9 cellular contexts compared by ENCODE assay signal in the genomic region with DNA sequence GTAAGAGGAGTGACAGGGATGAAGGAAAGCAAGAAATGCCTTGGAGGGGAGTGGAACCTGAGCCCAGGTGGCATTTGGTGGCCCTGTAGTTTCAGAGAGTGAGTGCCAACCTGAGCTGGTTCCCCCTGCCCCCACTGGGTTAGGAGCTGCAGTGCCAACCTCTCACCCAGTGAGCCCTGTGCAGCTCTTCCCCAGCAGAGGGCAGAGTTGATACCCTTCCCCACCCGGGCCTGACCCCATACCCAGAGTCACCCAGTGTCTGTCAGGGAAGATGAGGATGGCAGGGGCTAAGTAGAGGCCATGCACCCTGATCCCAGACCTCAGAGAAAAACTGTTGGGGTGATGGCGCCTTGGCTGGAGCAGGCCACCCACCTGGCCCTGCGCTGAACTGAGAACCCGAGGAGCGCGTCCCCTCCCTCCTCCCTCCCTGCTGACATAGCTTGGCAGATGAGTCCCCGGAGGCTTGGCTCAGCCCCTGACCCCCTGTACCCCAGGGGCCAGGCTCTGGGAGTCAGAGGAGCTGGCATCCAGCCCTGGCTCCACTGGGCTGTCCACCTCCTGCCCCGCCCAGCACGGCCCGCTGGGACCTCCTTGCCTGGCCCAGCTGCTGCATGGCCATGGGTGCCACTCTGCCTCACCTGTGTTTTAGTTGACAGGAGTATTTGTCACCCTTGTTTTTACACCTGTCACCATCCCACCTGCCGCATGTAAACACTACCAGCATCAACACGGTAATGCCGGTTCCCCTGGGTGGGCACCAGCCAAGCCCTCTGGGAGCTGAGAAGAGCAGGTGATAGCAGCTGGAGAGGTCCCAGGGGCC.
DNase-seq lines count a peak whose midpoint lies in the region; ATAC-seq, FAIRE-seq and TF ChIP-seq lines count a peak whose summit lies in the region.
"Had no signal": no experiment of that assay in that cellular context is flagged by ENCODE, and none has a peak within 500 bp of the region (broad histone marks: within the 10 kb centered on the region; RNA-seq: fewer than 3 reads in every experiment).

No MANE protein-coding gene starts in this region.

- H3K27me3 Mint-ChIP-seq in osteocyte (ENCODE audit: unreplicated experiment) (peaks cover 39% of the 10 kb centered on the region), Calu3 (ENCODE audit: unreplicated experiment) (peaks cover 56% of the 10 kb centered on the region)

- DNase-seq in DMS153 (lab: John Stamatoyannopoulos, UW) (peak; percentile 98), RWPE2 (ENCODE audit: low spot score) (no peak), HepG2 (ENCODE audit: low spot score) (no peak), LoVo (ENCODE audit: low spot score) (no peak), NCI-H526 (lab: John Stamatoyannopoulos, UW) (no peak), osteocyte (ENCODE audit: extremely low spot score, unreplicated experiment) (no peak), Calu3 (no peak)
- DNase-seq: amniotic stem cell had no signal

- H3K4me1 ChIP-seq in RWPE2 (ENCODE audit: insufficient read depth, poor library complexity, severe bottlenecking), result no peaks in the 10 kb centered on the region
- no peaks in the 10 kb centered on the region for H3K4me1 ChIP-seq in HepG2 (ENCODE audit: insufficient read depth, low read length)

- H4K20me1 ChIP-seq in HepG2 (ENCODE audit: insufficient read depth, low read length), result no peaks in the 10 kb centered on the region

- 0 out of 3 replicates have a peak, but pooled peaks have one; percentile 39 for ATAC-seq in RWPE2 (ENCODE audit: low read depth)
- ATAC-seq in HepG2, result peak; percentile 72

- no peaks in the 10 kb centered on the region for H3K36me3 ChIP-seq in RWPE2 (ENCODE audit: low read depth)
- no peaks in the 10 kb centered on the region for H3K36me3 ChIP-seq in HepG2 (replicated peaks in 1 of 2; ENCODE audit: control insufficient read depth in 1 of 2, insufficient read depth in 2 of 2, low read length in 2 of 2)

- no peak for TF ChIP-seq POLR2A in HepG2 (IDR thresholded peaks at IDR 0.05; ENCODE audit: insufficient read depth in 1 of 2, low read depth in 2 of 2, low read length in 2 of 2)

- H3K4me3 ChIP-seq in RWPE2 (ENCODE audit: severe bottlenecking) (no peak overlapping the region), HepG2 (replicated peaks in 1 of 3; ENCODE audit: insufficient read depth in 1 of 3, low read depth in 2 of 3, low read length in 3 of 3) (no peak overlapping the region)

- H3K36me3 Mint-ChIP-seq in osteocyte (ENCODE audit: unreplicated experiment) (no peaks in the 10 kb centered on the region), Calu3 (ENCODE audit: insufficient read depth, unreplicated experiment) (no peaks in the 10 kb centered on the region)

- H3K9me3 Mint-ChIP-seq in osteocyte (ENCODE audit: unreplicated experiment) (no peaks in the 10 kb centered on the region), Calu3 (ENCODE audit: low read depth, unreplicated experiment) (no peaks in the 10 kb centered on the region)

- no peaks in the 10 kb centered on the region for H3K27me3 ChIP-seq in RWPE2 (ENCODE audit: insufficient read depth, poor library complexity, severe bottlenecking)
- peaks cover 0 to 20% of the 10 kb centered on the region in 2 experiments; a peak in 3 of 5 replicates for H3K27me3 ChIP-seq in HepG2 (ENCODE audit: control insufficient read depth in 1 of 2, insufficient read depth in 2 of 2, low read length in 2 of 2)

- CTCF ChIA-PET in HepG2 (lab: Yijun Ruan, JAX; ENCODE audit: low intra/inter-chr PET ratio, low total read pairs) (no interaction called here), Calu3 (lab: Charles Lee) (interaction anchor here (0.5 to 0.9 kb wide), 3 partner anchors 12 to 106 kb away, joined by 3 to 4 read pairs (median 4); no protein-coding TSS in a partner anchor)

- no peak for FAIRE-seq in HepG2 (lab: Jason Lieb, UNC)

- TF ChIP-seq RAD21 in HepG2 (CRISPR knock-in tag; IDR thresholded peaks at IDR 0.05), result no peak

- H3K79me2 ChIP-seq in HepG2 (ENCODE audit: insufficient read depth, low read length), result no peaks in the 10 kb centered on the region

- POLR2A ChIA-PET in HepG2 (lab: Yijun Ruan, JAX), result no interaction called here

- H2AFZ ChIP-seq in HepG2 (ENCODE audit: low read length), result no peak overlapping the region

- in situ Hi-C loops in HepG2 (cut with HindIII; ENCODE audit: extremely low pct_ligation_motif_present, low pct_unique_long_range_greater_than_20kb), result loop anchor here (5.0 to 25.0 kb wide), 2 partner anchors 364 to 849 kb away; no protein-coding TSS in a partner anchor

- TF ChIP-seq EP300 in HepG2 (IDR thresholded peaks at IDR 0.05; ENCODE audit: low read depth in 2 of 2, low read length in 2 of 2) (no peak), HepG2 (CRISPR knock-in tag; IDR thresholded peaks at IDR 0.05; ENCODE audit: borderline replicate concordance) (no peak)

- 86% methylated on average over 12 of the region's 13 CpGs for WGBS in HepG2 (ENCODE audit: low lambda C conversion rate)

- H3K27ac Mint-ChIP-seq in osteocyte (ENCODE audit: unreplicated experiment) (no peak overlapping the region), Calu3 (ENCODE audit: unreplicated experiment) (no peak overlapping the region)

- H3K4me1 Mint-ChIP-seq in osteocyte (ENCODE audit: unreplicated experiment) (no peaks in the 10 kb centered on the region), Calu3 (ENCODE audit: low read depth, unreplicated experiment) (no peaks in the 10 kb centered on the region)

- H3K4me3 Mint-ChIP-seq in osteocyte (ENCODE audit: unreplicated experiment), result no peak overlapping the region
- no peak overlapping the region for H3K4me3 Mint-ChIP-seq in Calu3 (ENCODE audit: low read depth, unreplicated experiment)

- TF ChIP-seq CTCF in LNCAP (IDR thresholded peaks at IDR 0.05), result peak; percentile 36; the same call in 1 of the 2 replicates
- no peak for TF ChIP-seq CTCF in RWPE2 (IDR thresholded peaks at IDR 0.05; ENCODE audit: poor library complexity, severe bottlenecking)
- TF ChIP-seq CTCF in HepG2 (CRISPR knock-in tag; IDR thresholded peaks at IDR 0.05), result peak; percentile 56
- TF ChIP-seq CTCF in osteocyte (IDR thresholded peaks at IDR 0.05), result no peak
- TF ChIP-seq CTCF in Calu3 (IDR thresholded peaks at IDR 0.05; ENCODE audit: unreplicated experiment), result no peak

- H3K27ac ChIP-seq in RWPE2 (ENCODE audit: poor library complexity, severe bottlenecking) (no peak overlapping the region), HepG2 (ENCODE audit: extremely low read length, insufficient read depth, low read length) (no peak overlapping the region)

- intact Hi-C loops in HepG2 (cut with micrococcal nuclease; ENCODE audit: unreplicated experiment) (no loop called here), Calu3 (cut with micrococcal nuclease; ENCODE audit: unreplicated experiment) (loop anchor here (10.0 kb wide), 1 partner anchor 177 kb away; no protein-coding TSS in a partner anchor)

- H3K4me2 ChIP-seq in HepG2 (ENCODE audit: low read depth, low read length), result no peak overlapping the region

- H3K9me3 ChIP-seq in RWPE2 (ENCODE audit: severe bottlenecking) (no peaks in the 10 kb centered on the region), HepG2 (ENCODE audit: low read length) (no peaks in the 10 kb centered on the region)

- BruUV-seq in HepG2 (replicated peaks; lab: Mats Ljungman, UMichigan) (no TSS peak), Calu3 (replicated peaks; lab: Mats Ljungman, UMichigan) (no TSS peak)

- no peak overlapping the region for H3K9ac ChIP-seq in HepG2 (ENCODE audit: insufficient read depth, low read depth, low read length)

TF ChIP-seq in HepG2, 621 proteins besides CTCF, POLR2A, EP300 and RAD21:
- TF ChIP-seq, protein P1, sequence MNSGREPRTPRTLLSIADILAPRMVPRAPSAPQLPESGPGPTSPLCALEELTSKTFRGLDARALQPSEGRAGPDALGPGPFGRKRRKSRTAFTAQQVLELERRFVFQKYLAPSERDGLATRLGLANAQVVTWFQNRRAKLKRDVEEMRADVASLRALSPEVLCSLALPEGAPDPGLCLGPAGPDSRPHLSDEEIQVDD (CRISPR knock-in tag; IDR thresholded peaks at IDR 0.05; ENCODE audit: borderline replicate concordance), result no peak
- TF ChIP-seq PPARG (CRISPR knock-in tag; conservative IDR thresholded peaks at IDR 0.05), result peak; percentile 80
- TF ChIP-seq TAF1 (CRISPR knock-in tag; IDR thresholded peaks at IDR 0.05), result no peak
- TF ChIP-seq HNRNPL (IDR thresholded peaks at IDR 0.05; ENCODE audit: low read depth, low read length), result 0 out of 2 replicates have a peak, but pooled peaks have one; percentile 72

Comparison
In these comparisons a context has a peak if more than half of its experiments do, and no peak if none do; other contexts are left out.
1. CTCF ChIP-seq: peak in LNCAP (single experiment) and HepG2 (single experiment); none in RWPE2 (single experiment), osteocyte (single experiment) and Calu3 (single experiment).